ENCODE assay signal across 18 cellular contexts in genomic region chrX:139881572-139881971, GRCh38. TPM values are rescaled to one million over a fixed set of nuclear protein-coding genes. Genes with fewer than 3 reads are reported as not detected.
A peak's percentile ranks its signal among the peaks of the same experiment; 100 is the strongest.
DNase-seq lines count a peak whose midpoint lies in the region; ATAC-seq and TF ChIP-seq lines count a peak whose summit lies in the region.
"Had no signal": no experiment of that assay in that cellular context is flagged by ENCODE, and none has a peak within 500 bp of the region (broad histone marks: within the 10 kb centered on the region; RNA-seq: fewer than 3 reads in every experiment).

No MANE protein-coding gene starts in this region.

- no peaks in the 10 kb centered on the region for H3K9me3 Mint-ChIP-seq in activated naive CD4-positive, alpha-beta T cell treated with anti-CD3 and anti-CD28 coated beads for 36 hours
- H3K9me3 Mint-ChIP-seq in CD4-positive, alpha-beta T cell: no peaks in the 10 kb centered on the region

- intact Hi-C loops in activated naive CD4-positive, alpha-beta T cell treated with anti-CD3 and anti-CD28 coated beads for 36 hours (cut with micrococcal nuclease): loop anchor here (1.0 kb wide), 1 partner anchor 52 kb away; the partner anchor contains the start of gene ATP11C
- intact Hi-C loops in gastrocnemius medialis (cut with DNase I; ENCODE audit: low total_unique reads): no loop called here
- intact Hi-C loops in CD4-positive, alpha-beta T cell (cut with DNase I, micrococcal nuclease): no loop called here

- H3K27ac ChIP-seq in SK-N-SH (ENCODE audit: low read depth in 2 of 2, low read length in 1 of 2): peak overlapping the region; percentile 64 to 94; a peak in 3 of 4 replicates
- peak overlapping the region; percentile 33 for H3K27ac ChIP-seq in skeletal muscle tissue (ENCODE audit: low read depth, low read length)
- peak overlapping the region in 1 of 4 donors; percentile 18 for H3K27ac ChIP-seq in gastrocnemius medialis
- no peak overlapping the region for H3K27ac ChIP-seq in CD4-positive, alpha-beta T cell (ENCODE audit: low read depth, low read length)
- H3K27ac ChIP-seq: HL-60 had no signal

- peaks cover 24% of the 10 kb centered on the region for H3F3A ChIP-seq in SK-N-SH (replicated peaks; ENCODE audit: insufficient read depth)

- no peak overlapping the region for H3K4me3 Mint-ChIP-seq in activated naive CD4-positive, alpha-beta T cell treated with anti-CD3 and anti-CD28 coated beads for 36 hours
- no peak overlapping the region for H3K4me3 Mint-ChIP-seq in CD4-positive, alpha-beta T cell
- H3K4me3 Mint-ChIP-seq: activated CD8-positive, alpha-beta T cell treated with anti-CD3 and anti-CD28 coated beads, Interleukin-2, amount 10 ng/mL, durations not matched to agents 7 days and 5 days; neural crest cell had no signal

- H3K4me3 ChIP-seq in SK-N-SH (ENCODE audit: low read depth in 2 of 2, low read length in 1 of 2) (no peak overlapping the region), fibroblast of pulmonary artery (replicated peaks; ENCODE audit: low read depth, low read length) (no peak overlapping the region), skeletal muscle tissue (ENCODE audit: low read length in 3 of 3) (no peak overlapping the region), gastrocnemius medialis (no peak overlapping the region)

- H3K27me3 ChIP-seq in SK-N-SH (ENCODE audit: insufficient read depth) (no peaks in the 10 kb centered on the region), skeletal muscle tissue (ENCODE audit: control insufficient read depth in 3 of 3, insufficient read depth in 3 of 3, low read length in 3 of 3) (no peaks in the 10 kb centered on the region), gastrocnemius medialis (no peaks in the 10 kb centered on the region)
- H3K27me3 ChIP-seq in CD4-positive, alpha-beta T cell (ENCODE audit: control insufficient read depth, insufficient read depth, low read length): no peaks in the 10 kb centered on the region

- peaks cover 43% of the 10 kb centered on the region for H3K4me1 Mint-ChIP-seq in activated naive CD4-positive, alpha-beta T cell treated with anti-CD3 and anti-CD28 coated beads for 36 hours (ENCODE audit: low read depth)
- H3K4me1 Mint-ChIP-seq in CD4-positive, alpha-beta T cell (ENCODE audit: low read depth): peaks cover 22% of the 10 kb centered on the region
- H3K4me1 Mint-ChIP-seq: neural crest cell had no signal

- ATAC-seq in gastrocnemius medialis: no peak
- no peak for ATAC-seq in CD4-positive, alpha-beta T cell (ENCODE audit: poor library complexity)
- ATAC-seq: activated CD8-positive, alpha-beta T cell treated with anti-CD3 and anti-CD28 coated beads, Interleukin-2, amount 10 ng/mL, durations not matched to agents 7 days and 5 days had no signal

- in situ Hi-C loops in gastrocnemius medialis (cut with MboI; ENCODE audit: low sequenced_read_pairs in 4 of 4): no loop called here

- CTCF ChIA-PET in activated naive CD4-positive, alpha-beta T cell treated with anti-CD3 and anti-CD28 coated beads for 36 hours (lab: Charles Lee): no interaction called here
- CTCF ChIA-PET in SK-N-SH (lab: Yijun Ruan, JAX): interaction anchor here (0.9 kb wide), 1 partner anchor 36 kb away, joined by 3 read pairs; no protein-coding TSS in a partner anchor
- CTCF ChIA-PET in CD4-positive, alpha-beta T cell (lab: Charles Lee): no interaction called here

- H3K9me3 ChIP-seq in SK-N-SH: no peaks in the 10 kb centered on the region
- no peaks in the 10 kb centered on the region for H3K9me3 ChIP-seq in skeletal muscle tissue (ENCODE audit: control insufficient read depth in 3 of 3, low read length in 3 of 3)
- H3K9me3 ChIP-seq in gastrocnemius medialis: no peaks in the 10 kb centered on the region
- H3K9me3 ChIP-seq in CD4-positive, alpha-beta T cell (ENCODE audit: control insufficient read depth, low read length): no peaks in the 10 kb centered on the region

- H3K4me2 ChIP-seq in SK-N-SH: peak overlapping the region; percentile 57

- H3K27me3 Mint-ChIP-seq in activated naive CD4-positive, alpha-beta T cell treated with anti-CD3 and anti-CD28 coated beads for 36 hours (ENCODE audit: low read depth): no peaks in the 10 kb centered on the region
- no peaks in the 10 kb centered on the region for H3K27me3 Mint-ChIP-seq in CD4-positive, alpha-beta T cell

- peaks cover 15% of the 10 kb centered on the region for H3K36me3 Mint-ChIP-seq in activated naive CD4-positive, alpha-beta T cell treated with anti-CD3 and anti-CD28 coated beads for 36 hours (ENCODE audit: low read depth)
- peaks cover 28% of the 10 kb centered on the region for H3K36me3 Mint-ChIP-seq in CD4-positive, alpha-beta T cell (ENCODE audit: low read depth)

- H4K20me1 ChIP-seq in SK-N-SH (ENCODE audit: insufficient read depth): no peaks in the 10 kb centered on the region

- POLR2A ChIA-PET in SK-N-SH (lab: Yijun Ruan, JAX): no interaction called here
- POLR2A ChIA-PET in CD4-positive, alpha-beta T cell (lab: Charles Lee): no interaction called here

- TF ChIP-seq POLR2A in gastrocnemius medialis (IDR thresholded peaks at IDR 0.05): no peak

- DNase-seq in activated naive CD4-positive, alpha-beta T cell treated with anti-CD3 and anti-CD28 coated beads for 36 hours: no peak
- DNase-seq in activated naive CD4-positive, alpha-beta T cell treated with anti-CD3 and anti-CD28 coated beads, Interleukin-2, amount 50 U/mL, for 16 hours: no peak
- DNase-seq in SK-N-SH: no peak
- peak; percentile 87 for DNase-seq in fibroblast of pulmonary artery (ENCODE audit: low read depth)
- DNase-seq in epidermal melanocyte (ENCODE audit: insufficient read length, low spot score): no peak
- no peak for DNase-seq in gastrocnemius medialis
- DNase-seq in CD4-positive, alpha-beta T cell: no peak
- DNase-seq: activated CD8-positive, alpha-beta T cell treated with anti-CD3 and anti-CD28 coated beads, Interleukin-2, amount 10 ng/mL, durations not matched to agents 7 days and 5 days; activated naive CD4-positive, alpha-beta T cell; kidney glomerular epithelial cell; NCI-H1092 treated with DMSO at 0.1 percent for 48 hours; NCI-H446 treated with DMSO at 0.1 percent for 48 hours; stimulated activated CD4-positive, alpha-beta T cell treated with anti-CD3 and anti-CD28 coated beads, Interleukin-15, amount 100 ng/mL, for 24 hours; stimulated activated CD8-positive, alpha-beta memory T cell treated with anti-CD3 and anti-CD28 coated beads, Interleukin-4, amount 100 ng/mL, for 48 hours; T1000 had no signal

- 27% methylated on average over 1 of the region's 1 CpG for WGBS in SK-N-SH (ENCODE audit: low lambda C conversion rate)

- H3K36me3 ChIP-seq in SK-N-SH (replicated peaks in 1 of 2; ENCODE audit: control insufficient read depth in 1 of 2, insufficient read depth in 2 of 2, low read length in 1 of 2) (peaks cover 0 to 7% of the 10 kb centered on the region in 2 experiments), skeletal muscle tissue (ENCODE audit: control insufficient read depth in 3 of 3, insufficient read depth in 3 of 3, low read length in 3 of 3) (no peaks in the 10 kb centered on the region), gastrocnemius medialis (no peaks in the 10 kb centered on the region)

- no peak overlapping the region for H2AFZ ChIP-seq in SK-N-SH (ENCODE audit: low read depth)

- TF ChIP-seq RAD21 in SK-N-SH (IDR thresholded peaks at IDR 0.05; ENCODE audit: low read length): no peak

- peaks cover 4 to 21% of the 10 kb centered on the region in 2 experiments; a peak in 3 of 4 replicates for H3K4me1 ChIP-seq in SK-N-SH (ENCODE audit: control insufficient read depth in 1 of 2, insufficient read depth in 2 of 2, low read depth in 1 of 2, low read length in 1 of 2)
- peaks cover 0 to 3% (median 0%) of the 10 kb centered on the region in 3 donors for H3K4me1 ChIP-seq in skeletal muscle tissue (ENCODE audit: control insufficient read depth in 3 of 3, insufficient read depth in 3 of 3, low read length in 3 of 3)
- no peaks in the 10 kb centered on the region for H3K4me1 ChIP-seq in gastrocnemius medialis

- TF ChIP-seq CTCF in SK-N-SH (IDR thresholded peaks at IDR 0.05) (no peak), fibroblast of pulmonary artery (IDR thresholded peaks at IDR 0.05; ENCODE audit: low read length, missing control alignments) (no peak), gastrocnemius medialis (IDR thresholded peaks at IDR 0.05 in 4 of 5, conservative IDR thresholded peaks at IDR 0.05 in 1 of 5) (no peak)
- TF ChIP-seq CTCF in CD4-positive, alpha-beta T cell (IDR thresholded peaks at IDR 0.05): no peak

- peak overlapping the region; percentile 78 for H3K27ac Mint-ChIP-seq in activated naive CD4-positive, alpha-beta T cell treated with anti-CD3 and anti-CD28 coated beads for 36 hours
- no peak overlapping the region for H3K27ac Mint-ChIP-seq in CD4-positive, alpha-beta T cell
- H3K27ac Mint-ChIP-seq: activated CD8-positive, alpha-beta T cell treated with anti-CD3 and anti-CD28 coated beads, Interleukin-2, amount 10 ng/mL, durations not matched to agents 7 days and 5 days had no signal

- peaks cover 75% of the 10 kb centered on the region for H3K79me2 ChIP-seq in SK-N-SH (ENCODE audit: insufficient read depth)

- TF ChIP-seq EP300 in SK-N-SH (IDR thresholded peaks at IDR 0.05; ENCODE audit: borderline replicate concordance in 1 of 2, low read depth in 1 of 2, low read length in 1 of 2): peak; percentile 16 to 85; a peak in 3 of 4 replicates

- no peaks in the 10 kb centered on the region for H3K9me2 ChIP-seq in SK-N-SH

- H3K9ac ChIP-seq in SK-N-SH (peak overlapping the region; percentile 62), skeletal muscle tissue (ENCODE audit: low read depth in 1 of 3, low read length in 3 of 3) (no peak overlapping the region)

TF ChIP-seq in SK-N-SH, 30 proteins besides CTCF, POLR2A, EP300 and RAD21 (continues in another document):
- TF ChIP-seq ELF1 (IDR thresholded peaks at IDR 0.05) (no peak), SIN3A (IDR thresholded peaks at IDR 0.05; ENCODE audit: borderline replicate concordance, low read depth, low read length) (no peak), GATA2 (CRISPR knock-in tag; IDR thresholded peaks at IDR 0.05) (no peak), PBX3 (IDR thresholded peaks at IDR 0.05) (peak; percentile 75), RXRA (IDR thresholded peaks at IDR 0.05; ENCODE audit: borderline replicate concordance, low read depth) (0 out of 2 replicates have a peak, but pooled peaks have one; percentile 29)

RNA-seq across cellular contexts. Expression of gene ATP11C, which starts 51.3 kb away (rescaled TPM):
- total RNA-seq in activated naive CD4-positive, alpha-beta T cell treated with anti-CD3 and anti-CD28 coated beads for 36 hours: 10 to 100 TPM; 18.3 to 20.8 TPM
- 18.5 and 23.5 TPM in 2 replicates for polyA plus RNA-seq in SK-N-SH (2012; rRNA removed)
- polyA plus RNA-seq in SK-N-SH (2012; cell fraction: cytosol; rRNA removed): 29.5 and 35.0 TPM in 2 replicates
- polyA plus RNA-seq in SK-N-SH (2012; cell fraction: nucleus; rRNA removed): 13.0 and 25.6 TPM in 2 replicates
- total RNA-seq in skeletal muscle tissue: 17.7 TPM
- total RNA-seq in gastrocnemius medialis: 1 to 10 TPM; 3.6 to 8.6 (median 7.0) TPM
- 10 to 100 TPM; 15.2 to 18.2 TPM for total RNA-seq in CD4-positive, alpha-beta T cell
